In the genomic region with DNA sequence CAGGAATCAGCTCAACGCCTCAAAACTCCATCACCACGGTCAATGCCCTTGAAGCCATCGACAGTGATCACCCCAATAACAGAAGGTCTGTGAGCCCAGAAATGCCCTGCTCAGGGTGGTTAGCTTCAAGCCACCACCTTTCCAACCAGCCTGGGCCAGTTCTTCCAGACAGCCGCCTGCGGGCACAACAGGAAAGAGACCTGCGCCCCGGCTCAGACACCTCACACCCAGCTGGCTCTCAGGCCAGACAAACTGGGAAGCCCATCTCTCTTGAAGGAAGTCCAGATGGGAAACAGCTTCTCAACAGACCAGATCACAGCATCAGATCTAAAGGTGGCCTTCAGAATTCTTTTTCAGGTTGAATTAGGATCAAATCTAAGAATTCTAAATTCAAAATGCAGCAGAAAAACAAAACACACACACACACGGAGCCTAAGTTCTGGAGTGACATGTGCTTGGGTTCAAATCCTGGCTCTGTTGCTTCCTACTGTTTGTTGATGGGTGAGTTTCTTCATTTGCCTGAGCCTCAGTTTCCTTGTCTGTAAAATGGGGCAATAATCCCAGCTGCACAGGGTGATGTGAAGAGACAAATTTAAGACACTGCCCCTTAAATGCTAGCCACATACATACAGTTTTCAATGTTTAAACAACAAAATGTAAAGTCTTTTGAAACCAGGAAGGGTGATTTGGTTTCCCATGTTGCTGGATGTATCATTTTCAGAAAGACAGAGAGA, we compare ENCODE assay signal across 1 cellular context.
TF ChIP-seq lines count a peak whose summit lies in the region.

No MANE protein-coding gene starts in this region.

TF ChIP-seq in endothelial cell of umbilical vein, 7 proteins besides CTCF, POLR2A, EP300 and RAD21:
- TF ChIP-seq JUN (IDR thresholded peaks at IDR 0.05; ENCODE audit: borderline replicate concordance, insufficient read depth, insufficient read length, low read depth) = no peak
- TF ChIP-seq FOS (IDR thresholded peaks at IDR 0.05; ENCODE audit: borderline replicate concordance, insufficient read depth, low read length) = no peak
- TF ChIP-seq EZH2 (IDR thresholded peaks at IDR 0.05; ENCODE audit: borderline replicate concordance, low read depth, low read length, severe bottlenecking) = no peak
- no peak for TF ChIP-seq MYC (IDR thresholded peaks at IDR 0.05; ENCODE audit: low read depth, low read length)
- no peak for TF ChIP-seq GATA2 (IDR thresholded peaks at IDR 0.05; ENCODE audit: insufficient read depth, insufficient read length, low read depth, low read length)
- TF ChIP-seq, protein P1, sequence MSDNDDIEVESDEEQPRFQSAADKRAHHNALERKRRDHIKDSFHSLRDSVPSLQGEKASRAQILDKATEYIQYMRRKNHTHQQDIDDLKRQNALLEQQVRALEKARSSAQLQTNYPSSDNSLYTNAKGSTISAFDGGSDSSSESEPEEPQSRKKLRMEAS (IDR thresholded peaks at IDR 0.05; ENCODE audit: insufficient read depth, insufficient read length) = no peak
- no peak for TF ChIP-seq POLR2AphosphoS5 (IDR thresholded peaks at IDR 0.05; ENCODE audit: insufficient read depth, low read depth, low read length)
